ENCODE assay signal across 13 cellular contexts in genomic region chr1:67970088-67970487, GRCh38.
DNase-seq lines count a peak whose midpoint lies in the region; ATAC-seq and TF ChIP-seq lines count a peak whose summit lies in the region.
"Had no signal": no experiment of that assay in that cellular context is flagged by ENCODE, and none has a peak within 500 bp of the region (broad histone marks: within the 10 kb centered on the region; RNA-seq: fewer than 3 reads in every experiment).

No MANE protein-coding gene starts in this region.

- no peak for ATAC-seq in Right ventricle myocardium superior (ENCODE audit: poor library complexity)
- ATAC-seq: WTC11 had no signal

- peak; percentile 73 for DNase-seq in GM04503 (ENCODE audit: low read depth)
- DNase-seq in RWPE1 (ENCODE audit: low spot score), result peak; percentile 71
- DNase-seq in epithelial cell of prostate (ENCODE audit: low read depth, low spot score), result peak; percentile 75
- peak; percentile 15 for DNase-seq in pulmonary artery endothelial cell (ENCODE audit: low read depth, low spot score)
- DNase-seq in type B pancreatic cell (ENCODE audit: extremely low spot score, unreplicated experiment), result no peak
- no peak for DNase-seq in activated CD8-positive, alpha-beta memory T cell treated with anti-CD3 and anti-CD28 coated beads, Interleukin-2, amount 50 U/mL, for 48 hours
- no peak for DNase-seq in Kasumi-1 (lab: John Stamatoyannopoulos, UW)
- no peak for DNase-seq in Right ventricle myocardium superior
- DNase-seq: activated T-cell treated with anti-CD3 and anti-CD28 coated beads, Interleukin-2, amount 50 U/mL, for 1 hour; aorta; NCI-H1048; NCI-H510A treated with DMSO at 0.1 percent for 48 hours had no signal

- CTCF ChIA-PET in RWPE1 (lab: Yijun Ruan, JAX), result no interaction called here

- intact Hi-C loops in Right ventricle myocardium superior (cut with DNase I), result no loop called here

- H3K27ac ChIP-seq in RWPE1 (no peak overlapping the region), epithelial cell of prostate (peak overlapping the region; percentile 45)

- POLR2A ChIA-PET in RWPE1 (lab: Yijun Ruan, JAX; ENCODE audit: low non-redundant PET), result no interaction called here

- H3K9me3 Mint-ChIP-seq in type B pancreatic cell, result no peaks in the 10 kb centered on the region

- peaks cover 4% of the 10 kb centered on the region for H3K4me1 Mint-ChIP-seq in type B pancreatic cell (ENCODE audit: unreplicated experiment)
- H3K4me1 Mint-ChIP-seq: WTC11 had no signal

- no peaks in the 10 kb centered on the region for H3K27me3 Mint-ChIP-seq in type B pancreatic cell

- no peak for TF ChIP-seq CTCF in RWPE1 (conservative IDR thresholded peaks at IDR 0.05; ENCODE audit: low read depth)
- TF ChIP-seq CTCF in type B pancreatic cell (conservative IDR thresholded peaks at IDR 0.05), result no peak

- no peaks in the 10 kb centered on the region for H3K36me3 Mint-ChIP-seq in type B pancreatic cell
- H3K36me3 Mint-ChIP-seq: WTC11 had no signal

- no peak overlapping the region for H3K27ac Mint-ChIP-seq in type B pancreatic cell
- H3K27ac Mint-ChIP-seq: WTC11 had no signal

- no peak overlapping the region for H3K4me3 Mint-ChIP-seq in type B pancreatic cell
- H3K4me3 Mint-ChIP-seq: WTC11 had no signal

Comparison
In these comparisons a context has a peak if more than half of its experiments do, and no peak if none do; other contexts are left out.
1. DNase-seq: peak in GM04503 (single experiment), RWPE1 (single experiment), epithelial cell of prostate (single experiment) and pulmonary artery endothelial cell (single experiment); none in type B pancreatic cell (single experiment), activated CD8-positive, alpha-beta memory T cell treated with anti-CD3 and anti-CD28 coated beads, Interleukin-2, amount 50 U/mL, for 48 hours (single experiment), Kasumi-1 (0 of 2) and Right ventricle myocardium superior (single experiment).